In the genomic region with DNA sequence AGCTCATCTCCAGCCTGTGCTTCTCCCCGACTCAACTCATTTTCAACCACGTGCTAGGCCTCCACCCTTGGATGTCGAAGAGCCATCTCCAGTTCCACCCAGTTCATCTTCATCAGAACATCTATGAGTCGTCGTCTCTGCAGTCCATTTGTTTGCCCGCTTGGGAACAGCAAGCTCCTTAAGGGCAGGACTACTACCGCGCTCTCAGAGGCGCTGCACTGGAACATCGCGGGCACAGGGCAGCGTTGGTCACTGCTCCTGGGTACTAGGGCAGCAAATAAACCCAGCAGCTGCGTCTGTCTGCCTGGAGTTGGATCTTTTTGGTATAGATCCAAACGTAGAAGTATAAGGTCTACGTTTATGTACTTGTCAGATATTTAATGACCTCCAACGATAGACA, we compare ENCODE assay signal across 8 cellular contexts. TPM values are rescaled to one million over a fixed set of nuclear protein-coding genes. Genes with fewer than 3 reads are reported as not detected.
DNase-seq lines count a peak whose midpoint lies in the region; ATAC-seq and TF ChIP-seq lines count a peak whose summit lies in the region.

No MANE protein-coding gene starts in this region.

- H3K27ac ChIP-seq in muscle layer of colon (ENCODE audit: low read depth, low read length) (peak overlapping the region; percentile 81), uterus (peak overlapping the region; percentile 92 to 94)

- peaks cover 6 to 9% of the 10 kb centered on the region in 2 donors for H3K27me3 Mint-ChIP-seq in effector memory CD8-positive, alpha-beta T cell

- H3K4me1 Mint-ChIP-seq in effector memory CD8-positive, alpha-beta T cell (ENCODE audit: low read depth in 2 of 2), result peaks cover 25 to 35% of the 10 kb centered on the region in 2 donors

- TF ChIP-seq CTCF in GM12875 (IDR thresholded peaks at IDR 0.05; ENCODE audit: borderline replicate concordance, insufficient read depth, low read depth, low read length), result no peak
- TF ChIP-seq CTCF in uterus (IDR thresholded peaks at IDR 0.05), result no peak

- peak; percentile 12; the same call in 1 of the 3 replicates for ATAC-seq in SK-N-SH treated with all-trans-retinoic acid at 6 μM for 48 hours
- no peak for ATAC-seq in effector memory CD8-positive, alpha-beta T cell (replicated peaks)

- TF ChIP-seq POLR2A in uterus (IDR thresholded peaks at IDR 0.05), result no peak

- H3K36me3 ChIP-seq in muscle layer of colon (ENCODE audit: insufficient read depth, low read length) (no peaks in the 10 kb centered on the region), uterus (no peaks in the 10 kb centered on the region)

- H3K36me3 Mint-ChIP-seq in effector memory CD8-positive, alpha-beta T cell (ENCODE audit: insufficient read depth), result peaks cover 39% of the 10 kb centered on the region

- intact Hi-C loops in uterus (cut with DNase I; ENCODE audit: low total_unique reads), result no loop called here

- H3K4me1 ChIP-seq in muscle layer of colon (ENCODE audit: insufficient read depth, low read length) (peaks cover 15% of the 10 kb centered on the region), uterus (no peaks in the 10 kb centered on the region)

- H3K4me3 Mint-ChIP-seq in effector memory CD8-positive, alpha-beta T cell, result peak overlapping the region; percentile 79 to 80

- peak overlapping the region; percentile 83 to 92 for H3K27ac Mint-ChIP-seq in effector memory CD8-positive, alpha-beta T cell

- peaks cover 0 to 4% of the 10 kb centered on the region in 2 donors for H3K9me3 Mint-ChIP-seq in effector memory CD8-positive, alpha-beta T cell

- no peaks in the 10 kb centered on the region for H3K9me3 ChIP-seq in muscle layer of colon (ENCODE audit: low read length)
- H3K9me3 ChIP-seq in uterus, result no peaks in the 10 kb centered on the region

- H3K4me3 ChIP-seq in GM12875 (ENCODE audit: low read depth, low read length) (peak overlapping the region; percentile 86), muscle layer of colon (ENCODE audit: low read depth in 1 of 2, low read length in 2 of 2) (peak overlapping the region; percentile 79 to 85), uterus (peak overlapping the region; percentile 79 to 87)

- H3K27me3 ChIP-seq in muscle layer of colon (ENCODE audit: control insufficient read depth in 1 of 2, insufficient read depth in 2 of 2, low read length in 2 of 2), result no peaks in the 10 kb centered on the region
- H3K27me3 ChIP-seq in uterus, result no peaks in the 10 kb centered on the region

- no peak for DNase-seq in effector memory CD8-positive, alpha-beta T cell
- DNase-seq in uterus, result no peak
- DNase-seq in midbrain (lab: John Stamatoyannopoulos, UW), result no peak
- DNase-seq in GOT3 (lab: John Stamatoyannopoulos, UW), result no peak
- no peak for DNase-seq in NOMO-1 (lab: John Stamatoyannopoulos, UW; ENCODE audit: unreplicated experiment in 2 of 2)

- H3K9ac ChIP-seq in muscle layer of colon (ENCODE audit: low read length), result peak overlapping the region; percentile 23

TF ChIP-seq in SK-N-SH treated with all-trans-retinoic acid at 6 μM for 48 hours, 23 proteins besides CTCF, POLR2A, EP300 and RAD21:
- TF ChIP-seq BACH2 (CRISPR knock-in tag; IDR thresholded peaks at IDR 0.05; ENCODE audit: borderline replicate concordance) (no peak), ZNF565 (CRISPR knock-in tag; conservative IDR thresholded peaks at IDR 0.05; ENCODE audit: low read depth) (no peak), OSR1 (CRISPR knock-in tag; IDR thresholded peaks at IDR 0.05) (no peak), ZFP3 (CRISPR knock-in tag; IDR thresholded peaks at IDR 0.05) (no peak), ZC3H10 (CRISPR knock-in tag; IDR thresholded peaks at IDR 0.05) (no peak)

RNA-seq across cellular contexts. Expression of gene PRDM2, which starts 0.5 kb away (rescaled TPM):
- 10 to 100 TPM; 13.1 to 72.8 (median 37.0) TPM for total RNA-seq in uterus
